In genomic region chr7:104981671-104982036, GRCh38 we compare ENCODE assay signal across 2 cellular contexts.
TF ChIP-seq lines count a peak whose summit lies in the region.

No MANE protein-coding gene starts in this region.

TF ChIP-seq in SK-N-SH, 30 proteins besides CTCF, POLR2A, EP300 and RAD21 (continued from another document):
- TF ChIP-seq REST (IDR thresholded peaks at IDR 0.05; ENCODE audit: low read depth, low read length), result no peak
- no peak for TF ChIP-seq MAX (IDR thresholded peaks at IDR 0.05; ENCODE audit: low read depth)
- TF ChIP-seq RFX5 (IDR thresholded peaks at IDR 0.05; ENCODE audit: low read length), result no peak
- TF ChIP-seq CHD2 (IDR thresholded peaks at IDR 0.05; ENCODE audit: low read length, partially characterized antibody), result no peak
- TF ChIP-seq ZBTB33 (IDR thresholded peaks at IDR 0.05; ENCODE audit: borderline replicate concordance, low read depth), result no peak
- no peak for TF ChIP-seq TEAD4 (IDR thresholded peaks at IDR 0.05; ENCODE audit: borderline replicate concordance, insufficient read depth)
- no peak for TF ChIP-seq FOXM1 (IDR thresholded peaks at IDR 0.05; ENCODE audit: low read depth)
TF ChIP-seq in SK-N-SH: peak in this region for 0.

TF ChIP-seq in SK-N-SH treated with all-trans-retinoic acid at 6 μM for 48 hours, 23 proteins besides CTCF, POLR2A, EP300 and RAD21 (continued from another document):
- no peak for TF ChIP-seq CREB5 (CRISPR knock-in tag; IDR thresholded peaks at IDR 0.05; ENCODE audit: low read depth)
- no peak for TF ChIP-seq PATZ1 (CRISPR knock-in tag; IDR thresholded peaks at IDR 0.05; ENCODE audit: borderline replicate concordance)
- no peak for TF ChIP-seq BACH2 (CRISPR knock-in tag; IDR thresholded peaks at IDR 0.05; ENCODE audit: borderline replicate concordance)
- TF ChIP-seq ISL1 (CRISPR knock-in tag; IDR thresholded peaks at IDR 0.05), result no peak
- TF ChIP-seq TOX (CRISPR knock-in tag; IDR thresholded peaks at IDR 0.05; ENCODE audit: borderline replicate concordance), result no peak
- no peak for TF ChIP-seq CSDC2 (CRISPR knock-in tag; IDR thresholded peaks at IDR 0.05)
- no peak for TF ChIP-seq ARNTL (CRISPR knock-in tag; IDR thresholded peaks at IDR 0.05; ENCODE audit: borderline replicate concordance, low read depth)
- TF ChIP-seq GLIS3 (CRISPR knock-in tag; IDR thresholded peaks at IDR 0.05), result no peak
